Comparison of ENCODE assay signal across 8 cellular contexts in the genomic region with DNA sequence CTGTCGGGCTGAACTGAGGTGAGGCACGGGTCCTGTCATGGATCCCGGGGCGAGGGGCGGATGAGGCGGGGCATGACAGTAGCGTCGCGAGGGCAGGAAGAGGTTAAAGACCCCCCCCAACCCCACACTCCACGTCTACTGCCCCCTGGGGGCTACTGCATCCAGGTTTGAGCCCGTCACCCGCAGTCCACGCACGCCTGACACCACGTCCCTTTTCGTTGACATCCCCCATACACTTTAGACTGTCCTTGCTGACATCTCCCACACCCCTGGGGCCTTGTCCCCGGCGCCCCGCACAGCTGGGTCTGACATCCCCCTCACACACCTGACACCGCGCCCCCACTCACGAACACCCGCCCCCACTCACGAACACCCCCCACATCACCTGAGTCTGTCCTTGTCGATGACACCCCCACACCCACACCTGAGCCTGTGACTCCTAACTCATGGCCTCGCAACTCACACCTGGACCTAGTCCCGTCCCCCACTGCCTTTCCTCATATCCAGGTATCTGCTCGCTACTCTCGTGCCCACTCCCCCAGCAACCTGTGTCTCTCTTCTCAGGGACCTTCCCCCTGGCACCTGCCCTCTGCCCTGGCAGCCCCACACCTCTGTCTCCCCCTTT. TPM values are rescaled to one million over a fixed set of nuclear protein-coding genes. Genes with fewer than 3 reads are reported as not detected.
DNase-seq lines count a peak whose midpoint lies in the region; ATAC-seq and TF ChIP-seq lines count a peak whose summit lies in the region.

No MANE protein-coding gene starts in this region.

- H3K4me3 ChIP-seq in SJCRH30, result peak overlapping the region; percentile 56
- H3K4me3 ChIP-seq in endodermal cell (ENCODE audit: low read length), result peak overlapping the region; percentile 78
- peak overlapping the region; percentile 65 to 81 for H3K4me3 ChIP-seq in neuronal stem cell (ENCODE audit: low read length in 2 of 2)

- no peak overlapping the region for H3K27ac Mint-ChIP-seq in endodermal cell

- H2BK15ac ChIP-seq in neuronal stem cell (ENCODE audit: low read length), result no peak overlapping the region

- peaks cover 36% of the 10 kb centered on the region for H3K27me3 Mint-ChIP-seq in endodermal cell (ENCODE audit: insufficient read depth)

- peaks cover 16% of the 10 kb centered on the region for H3K36me3 Mint-ChIP-seq in endodermal cell (ENCODE audit: low read depth)

- TF ChIP-seq CTCF in C4-2B (conservative IDR thresholded peaks at IDR 0.05), result no peak
- peak; percentile 49 for TF ChIP-seq CTCF in endodermal cell (conservative IDR thresholded peaks at IDR 0.05)

- ATAC-seq in GM21367 (IDR thresholded peaks at IDR 0.05; ENCODE audit: unreplicated experiment) (peak; percentile 2), GM21528 (IDR thresholded peaks at IDR 0.05; ENCODE audit: low FRiP score, unreplicated experiment) (no peak)

- H3K36me3 ChIP-seq in SJCRH30 (no peaks in the 10 kb centered on the region), endodermal cell (ENCODE audit: control insufficient read depth, insufficient read depth, low read length) (peaks cover 7% of the 10 kb centered on the region), neuronal stem cell (replicated peaks in 1 of 2; ENCODE audit: control insufficient read depth in 2 of 2, insufficient read depth in 2 of 2, low read length in 2 of 2) (peaks cover 2 to 15% of the 10 kb centered on the region in 2 donors)

- H2BK120ac ChIP-seq in neuronal stem cell (ENCODE audit: low read depth, low read length), result no peak overlapping the region

- H3K4me1 Mint-ChIP-seq in endodermal cell, result peaks cover 19% of the 10 kb centered on the region

- H4K8ac ChIP-seq in neuronal stem cell (ENCODE audit: low read depth, low read length), result peak overlapping the region; percentile 72

- H3K79me1 ChIP-seq in neuronal stem cell (ENCODE audit: low read depth, low read length), result peaks cover 5% of the 10 kb centered on the region

- H3K4ac ChIP-seq in neuronal stem cell (ENCODE audit: low read length), result peak overlapping the region; percentile 76

- H2AK5ac ChIP-seq in neuronal stem cell (ENCODE audit: low read depth, low read length), result peak overlapping the region; percentile 98

- H2AFZ ChIP-seq in neuronal stem cell (ENCODE audit: low read length), result peak overlapping the region; percentile 93

- peak overlapping the region; percentile 89 for H3K4me2 ChIP-seq in neuronal stem cell (ENCODE audit: insufficient read depth, low read length, poor library complexity, severe bottlenecking)

- DNase-seq in SJCRH30 (no peak), endodermal cell (no peak), neuronal stem cell (ENCODE audit: low spot score) (no peak), NOMO-1 treated with dmso at 0.1 percent for 144 hours (lab: John Stamatoyannopoulos, UW; ENCODE audit: unreplicated experiment) (no peak)
- DNase-seq in NK-92 treated with Interleukin-12 subunit alpha and Interleukin-12 subunit beta, amount 100 ng/mL, for 24 hours (lab: John Stamatoyannopoulos, UW), result no peak

- WGBS in endodermal cell (ENCODE audit: insufficient coverage in 1 of 2, insufficient read length in 1 of 2), 2 experiments, result 14 to 46% methylated on average over 2 to 26 of the region's 29 CpGs
- no CpG with 5 or more reads among the region's 29 CpGs for WGBS in neuronal stem cell (ENCODE audit: extremely low coverage in 2 of 2, insufficient read length in 2 of 2, insufficient replicate concordance in 1 of 2), 2 donors

- no peaks in the 10 kb centered on the region for H3K9me3 Mint-ChIP-seq in endodermal cell

- H3K14ac ChIP-seq in neuronal stem cell (ENCODE audit: low read length), result peak overlapping the region; percentile 56

- H3K4me3 Mint-ChIP-seq in endodermal cell, result peak overlapping the region; percentile 59

- H3K23ac ChIP-seq in neuronal stem cell (ENCODE audit: low read depth, low read length, poor library complexity), result peak overlapping the region; percentile 25

- H4K91ac ChIP-seq in neuronal stem cell (ENCODE audit: low read depth, low read length, poor library complexity), result no peak overlapping the region

- H3K4me1 ChIP-seq in SJCRH30 (peaks cover 10% of the 10 kb centered on the region), endodermal cell (ENCODE audit: control insufficient read depth, insufficient read depth, low read length) (no peaks in the 10 kb centered on the region), neuronal stem cell (ENCODE audit: control insufficient read depth in 2 of 2, insufficient read depth in 1 of 2, low read depth in 1 of 2, low read length in 2 of 2) (peaks cover 6 to 14% of the 10 kb centered on the region in 2 donors)

- peak overlapping the region; percentile 53 for H2BK5ac ChIP-seq in neuronal stem cell (ENCODE audit: low read length)

- H3K27ac ChIP-seq in C4-2B, result peak overlapping the region; percentile 71
- H3K27ac ChIP-seq in SJCRH30, result no peak overlapping the region
- H3K27ac ChIP-seq in endodermal cell (ENCODE audit: low read depth, low read length), result no peak overlapping the region
- H3K27ac ChIP-seq in neuronal stem cell (replicated peaks; ENCODE audit: low read length), result no peak overlapping the region

- no peak overlapping the region for H2BK12ac ChIP-seq in neuronal stem cell (ENCODE audit: low read length)

- peak overlapping the region; percentile 89 for H3K18ac ChIP-seq in neuronal stem cell (ENCODE audit: low read length)

- H3K27me3 ChIP-seq in SJCRH30, result no peaks in the 10 kb centered on the region
- H3K27me3 ChIP-seq in endodermal cell (ENCODE audit: control insufficient read depth, insufficient read depth, low read length, poor library complexity, severe bottlenecking), result peaks cover 16% of the 10 kb centered on the region
- H3K27me3 ChIP-seq in neuronal stem cell (ENCODE audit: control insufficient read depth in 3 of 3, insufficient read depth in 3 of 3, low read depth in 1 of 3, low read length in 3 of 3), result peaks cover 0 to 14% (median 2%) of the 10 kb centered on the region in 3 experiments

- H3K9ac ChIP-seq in endodermal cell (ENCODE audit: extremely low read depth, low read length, poor library complexity, severe bottlenecking) (peak overlapping the region; percentile 15), neuronal stem cell (ENCODE audit: low read depth, low read length, poor library complexity) (peak overlapping the region; percentile 91)

- no peaks in the 10 kb centered on the region for H3K9me3 ChIP-seq in SJCRH30 (replicated peaks)
- no peaks in the 10 kb centered on the region for H3K9me3 ChIP-seq in endodermal cell (ENCODE audit: control insufficient read depth, low read length)
- no peaks in the 10 kb centered on the region for H3K9me3 ChIP-seq in neuronal stem cell (replicated peaks in 1 of 2; ENCODE audit: control insufficient read depth in 2 of 2, insufficient read depth in 1 of 2, low read depth in 1 of 2, low read length in 2 of 2)

RNA-seq across cellular contexts. Expression of a gene that starts 0.4 kb away (rescaled TPM):
- total RNA-seq in SJCRH30 (2014; rRNA removed; shearing (Covaris generic)), result 6.8 and 8.0 TPM in 2 replicates
- total RNA-seq in endodermal cell, result 1 to 10 TPM; 6.6 to 7.2 TPM
- 7.0 TPM for polyA plus RNA-seq in endodermal cell (2013, experiment 1 of 2)
- 7.3 TPM for polyA plus RNA-seq in endodermal cell (2013, experiment 2 of 2)
- polyA plus RNA-seq in neuronal stem cell (2013, experiment 1 of 2), result 6.8 TPM
- 7.2 TPM for polyA plus RNA-seq in neuronal stem cell (2013, experiment 2 of 2)

RNA-seq across cellular contexts. Expression of a gene that starts 30.8 kb away (rescaled TPM):
- total RNA-seq in SJCRH30 (2014; rRNA removed; shearing (Covaris generic)), result 48.6 and 55.6 TPM in 2 replicates
- 10 to 100 TPM; 26.1 to 37.8 TPM for total RNA-seq in endodermal cell
- 30.8 TPM for polyA plus RNA-seq in endodermal cell (2013, experiment 1 of 2)
- polyA plus RNA-seq in endodermal cell (2013, experiment 2 of 2), result 27.0 TPM
- 15.0 TPM for polyA plus RNA-seq in neuronal stem cell (2013, experiment 1 of 2)
- 14.5 TPM for polyA plus RNA-seq in neuronal stem cell (2013, experiment 2 of 2)

RNA-seq across cellular contexts. Expression of a gene that starts 30.9 kb away (rescaled TPM):
- total RNA-seq in SJCRH30 (2014; rRNA removed; shearing (Covaris generic)), result 47.7 and 57.4 TPM in 2 replicates
- total RNA-seq in endodermal cell, result 100 to 1,000 TPM; 121 to 157 TPM
- polyA plus RNA-seq in endodermal cell (2013, experiment 1 of 2), result 130 TPM
- polyA plus RNA-seq in endodermal cell (2013, experiment 2 of 2), result 124 TPM
- 103 TPM for polyA plus RNA-seq in neuronal stem cell (2013, experiment 1 of 2)
- polyA plus RNA-seq in neuronal stem cell (2013, experiment 2 of 2), result 101 TPM
